In the genomic region with DNA sequence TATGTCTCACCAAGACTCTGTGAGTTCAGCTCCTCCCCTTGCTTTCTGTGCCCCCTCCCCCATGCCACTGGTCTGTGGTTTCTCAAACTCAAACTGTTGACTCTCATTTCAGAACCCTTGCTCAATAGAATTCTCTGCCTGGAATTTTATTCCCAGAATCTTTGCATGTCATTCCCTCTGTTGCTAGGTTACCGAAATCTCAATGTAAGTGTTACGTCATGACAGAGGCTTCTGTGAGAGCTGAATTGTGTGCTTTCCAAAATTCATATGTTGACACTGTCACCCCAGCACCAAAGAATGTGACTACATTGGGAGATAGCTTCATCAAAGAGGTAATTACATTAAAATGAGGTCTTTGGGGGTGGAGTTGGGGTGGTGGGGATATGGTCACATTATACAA, we compare ENCODE assay signal across 16 cellular contexts.
"Had no signal": no experiment of that assay in that cellular context is flagged by ENCODE, and none has a peak within 500 bp of the region (broad histone marks: within the 10 kb centered on the region; RNA-seq: fewer than 3 reads in every experiment).

No MANE protein-coding gene starts in this region.

- H3K27me3 Mint-ChIP-seq: naive B cell; stimulated activated naive B cell treated with anti-CD40 and anti-IgM and Interleukin-4, amounts not matched to agents 10 μg/mL and 1 μg/mL and 100 μg/mL, for 72 hours; stimulated activated naive CD8-positive, alpha-beta T cell treated with anti-CD3 and anti-CD28 coated beads, Interleukin-15, amount 100 ng/mL, for 72 hours had no signal

- H3K36me3 Mint-ChIP-seq: naive B cell; stimulated activated naive B cell treated with anti-CD40 and anti-IgM and Interleukin-4, amounts not matched to agents 10 μg/mL and 1 μg/mL and 100 μg/mL, for 72 hours had no signal

- H3K27ac Mint-ChIP-seq: nephron progenitor cell; stimulated activated naive B cell treated with anti-CD40 and anti-IgM and Interleukin-4, amounts not matched to agents 10 μg/mL and 1 μg/mL and 100 μg/mL, for 72 hours; stimulated activated naive CD8-positive, alpha-beta T cell treated with anti-CD3 and anti-CD28 coated beads, Interleukin-15, amount 100 ng/mL, for 72 hours had no signal

- H3K27me3 ChIP-seq: heart left ventricle, sigmoid colon, transverse colon had no signal

- H3K4me1 ChIP-seq: heart left ventricle, transverse colon had no signal

- H3K4me3 Mint-ChIP-seq: nephron progenitor cell; stimulated activated naive B cell treated with anti-CD40 and anti-IgM and Interleukin-4, amounts not matched to agents 10 μg/mL and 1 μg/mL and 100 μg/mL, for 72 hours; stimulated activated naive CD8-positive, alpha-beta T cell treated with anti-CD3 and anti-CD28 coated beads, Interleukin-15, amount 100 ng/mL, for 72 hours had no signal

- H3K36me3 ChIP-seq: heart left ventricle, sigmoid colon, thoracic aorta, transverse colon had no signal

- H3K27ac ChIP-seq: coronary artery, heart left ventricle, sigmoid colon, skin epidermis, thoracic aorta, transverse colon had no signal

- H3K4me1 Mint-ChIP-seq: naive B cell; nephron progenitor cell; stimulated activated naive B cell treated with anti-CD40 and anti-IgM and Interleukin-4, amounts not matched to agents 10 μg/mL and 1 μg/mL and 100 μg/mL, for 72 hours; stimulated activated naive CD8-positive, alpha-beta T cell treated with anti-CD3 and anti-CD28 coated beads, Interleukin-15, amount 100 ng/mL, for 72 hours had no signal

- ATAC-seq: heart left ventricle; stimulated activated naive B cell treated with anti-CD40 and anti-IgM and Interleukin-4, amounts not matched to agents 10 μg/mL and 1 μg/mL and 100 μg/mL, for 72 hours; stimulated activated naive CD8-positive, alpha-beta T cell treated with anti-CD3 and anti-CD28 coated beads, Interleukin-15, amount 100 ng/mL, for 72 hours had no signal

- H3K9me3 ChIP-seq: heart left ventricle, thoracic aorta, transverse colon had no signal

- DNase-seq: effector CD4-positive, alpha-beta T cell; foreskin melanocyte; heart left ventricle; hippocampal formation; mesendoderm; naive B cell; nephron progenitor cell; sigmoid colon; stimulated activated CD4-positive, alpha-beta T cell treated with anti-CD3 and anti-CD28 coated beads, Interleukin-2, amount 100 ng/mL, for 24 hours; stimulated activated CD4-positive, alpha-beta T cell treated with anti-CD3 and anti-CD28 coated beads, Interleukin-4, amount 100 ng/mL, for 4 hours; stimulated activated naive B cell treated with anti-CD40 and anti-IgM and Interleukin-4, amounts not matched to agents 10 μg/mL and 1 μg/mL and 100 μg/mL, for 72 hours; stimulated activated naive CD8-positive, alpha-beta T cell treated with anti-CD3 and anti-CD28 coated beads, Interleukin-15, amount 100 ng/mL, for 72 hours; transverse colon had no signal

- H3K4me3 ChIP-seq: coronary artery, heart left ventricle, sigmoid colon, skin epidermis, thoracic aorta, transverse colon had no signal
